1 cellular context compared by ENCODE assay signal in the genomic region with DNA sequence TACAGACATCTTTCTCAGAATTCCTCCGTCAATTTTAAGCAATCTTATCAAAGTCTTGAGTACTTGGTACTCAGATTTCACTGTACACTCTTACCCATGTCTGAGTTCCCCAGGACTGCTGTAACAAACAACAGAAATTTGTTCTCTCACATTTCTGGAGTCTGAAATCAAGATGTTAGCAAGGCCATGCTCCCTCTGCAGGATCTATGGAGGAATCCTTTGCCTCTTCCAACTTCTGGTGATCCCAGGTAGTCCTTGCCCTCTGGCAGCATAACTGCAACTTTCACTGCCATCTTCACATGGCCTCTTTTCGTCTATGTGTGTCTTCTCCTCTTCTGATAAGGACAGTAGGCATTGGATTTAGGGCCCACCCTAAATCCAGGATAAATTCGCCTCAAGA.
TF ChIP-seq lines count a peak whose summit lies in the region.

No MANE protein-coding gene starts in this region.

TF ChIP-seq in GM12878, 131 proteins besides CTCF, POLR2A, EP300 and RAD21:
- no peak for TF ChIP-seq BMI1 (IDR thresholded peaks at IDR 0.05; ENCODE audit: borderline replicate concordance)
TF ChIP-seq in GM12878: peak in this region for 0.
